In genomic region chr9:112819635-112820496, GRCh38 we compare ENCODE assay signal across 8 cellular contexts.
DNase-seq lines count a peak whose midpoint lies in the region; ATAC-seq and TF ChIP-seq lines count a peak whose summit lies in the region.

No MANE protein-coding gene starts in this region.

- no peaks in the 10 kb centered on the region for H3K9me3 ChIP-seq in body of pancreas
- no peaks in the 10 kb centered on the region for H3K9me3 ChIP-seq in tibial artery

- H3K36me3 Mint-ChIP-seq in natural killer cell = peaks cover 7% of the 10 kb centered on the region
- no peaks in the 10 kb centered on the region for H3K36me3 Mint-ChIP-seq in natural killer cell treated with Interleukin-12 subunit alpha and Interleukin-12 subunit beta and Interleukin-15 and Interleukin-18, amount 100 ng/mL, for 72 hours

- WGBS in body of pancreas, 2 donors = 46 to 51% methylated on average over 7 of the region's 7 CpGs

- DNase-seq in natural killer cell (no peak), NCI-H446 (lab: John Stamatoyannopoulos, UW) (peak; percentile 22 to 46), body of pancreas (peak; percentile 35 to 63 (median 52)), islet precursor cell (peak; percentile 69), tibial artery (peak; percentile 49 to 76)
- no peak for DNase-seq in natural killer cell treated with Interleukin-12 subunit alpha and Interleukin-12 subunit beta and Interleukin-15 and Interleukin-18, amount 100 ng/mL, for 72 hours (ENCODE audit: low spot score)
- DNase-seq in stimulated activated naive CD4-positive, alpha-beta T cell treated with Interleukin-2 at 50 U/mL for 16 hours (lab: John Stamatoyannopoulos, UW) = no peak

- no peaks in the 10 kb centered on the region for H3K27me3 ChIP-seq in body of pancreas
- no peaks in the 10 kb centered on the region for H3K27me3 ChIP-seq in tibial artery

- no peaks in the 10 kb centered on the region for H3K27me3 Mint-ChIP-seq in natural killer cell (ENCODE audit: low read depth in 2 of 2)
- no peaks in the 10 kb centered on the region for H3K27me3 Mint-ChIP-seq in natural killer cell treated with Interleukin-12 subunit alpha and Interleukin-12 subunit beta and Interleukin-15 and Interleukin-18, amount 100 ng/mL, for 72 hours

- TF ChIP-seq POLR2A in body of pancreas (IDR thresholded peaks at IDR 0.05) = no peak

- H3K4me1 ChIP-seq in body of pancreas = peaks cover 3% of the 10 kb centered on the region
- H3K4me1 ChIP-seq in tibial artery = peaks cover 0 to 30% (median 5%) of the 10 kb centered on the region in 4 donors

- TF ChIP-seq CTCF in natural killer cell (IDR thresholded peaks at IDR 0.05) (peak; percentile 20), body of pancreas (IDR thresholded peaks at IDR 0.05) (peak; percentile 20 to 67 (median 59)), tibial artery (IDR thresholded peaks at IDR 0.05) (peak; percentile 66 to 70)

- no peak overlapping the region for H3K27ac Mint-ChIP-seq in natural killer cell
- no peak overlapping the region for H3K27ac Mint-ChIP-seq in natural killer cell treated with Interleukin-12 subunit alpha and Interleukin-12 subunit beta and Interleukin-15 and Interleukin-18, amount 100 ng/mL, for 72 hours

- H3K4me3 ChIP-seq in body of pancreas (no peak overlapping the region), tibial artery (no peak overlapping the region)

- no peak overlapping the region for H3K27ac ChIP-seq in body of pancreas
- H3K27ac ChIP-seq in tibial artery = peak overlapping the region in 1 of 2 donors; percentile 7

- intact Hi-C loops in natural killer cell (cut with micrococcal nuclease) (no loop called here), body of pancreas (cut with DNase I) (no loop called here), tibial artery (cut with DNase I; ENCODE audit: low total_unique reads) (loop anchor here (10.0 kb wide), 2 partner anchors 105 to 335 kb away; partner anchors contain the start of genes INIP and KIAA1958)

- ATAC-seq in natural killer cell = peak in 1 of 3 donors; percentile 56
- no peak for ATAC-seq in natural killer cell treated with Interleukin-12 subunit alpha and Interleukin-12 subunit beta and Interleukin-15 and Interleukin-18, amount 100 ng/mL, for 72 hours
- peak; percentile 64 for ATAC-seq in HG02852 (IDR thresholded peaks at IDR 0.05; ENCODE audit: unreplicated experiment)
- ATAC-seq in body of pancreas = peak; percentile 77

- no peaks in the 10 kb centered on the region for H3K36me3 ChIP-seq in body of pancreas (replicated peaks in 1 of 2; ENCODE audit: insufficient read depth in 1 of 2, low read depth in 2 of 2)
- no peaks in the 10 kb centered on the region for H3K36me3 ChIP-seq in tibial artery

- H3K4me3 Mint-ChIP-seq in natural killer cell = no peak overlapping the region
- H3K4me3 Mint-ChIP-seq in natural killer cell treated with Interleukin-12 subunit alpha and Interleukin-12 subunit beta and Interleukin-15 and Interleukin-18, amount 100 ng/mL, for 72 hours = no peak overlapping the region

- H3K4me1 Mint-ChIP-seq in natural killer cell = peaks cover 5 to 8% of the 10 kb centered on the region in 2 donors
- H3K4me1 Mint-ChIP-seq in natural killer cell treated with Interleukin-12 subunit alpha and Interleukin-12 subunit beta and Interleukin-15 and Interleukin-18, amount 100 ng/mL, for 72 hours (ENCODE audit: low read depth in 2 of 2) = no peaks in the 10 kb centered on the region

- no peaks in the 10 kb centered on the region for H3K9me3 Mint-ChIP-seq in natural killer cell
- H3K9me3 Mint-ChIP-seq in natural killer cell treated with Interleukin-12 subunit alpha and Interleukin-12 subunit beta and Interleukin-15 and Interleukin-18, amount 100 ng/mL, for 72 hours = no peaks in the 10 kb centered on the region

Comparison
In these comparisons a context has a peak if more than half of its experiments do, and no peak if none do; other contexts are left out.
1. ATAC-seq: peak in HG02852 (single experiment) and body of pancreas (single experiment); none in natural killer cell treated with Interleukin-12 subunit alpha and Interleukin-12 subunit beta and Interleukin-15 and Interleukin-18, amount 100 ng/mL, for 72 hours (0 of 2).
2. DNase-seq: peak in NCI-H446 (2 of 2), body of pancreas (4 of 4), islet precursor cell (single experiment) and tibial artery (2 of 2); none in natural killer cell (single experiment), natural killer cell treated with Interleukin-12 subunit alpha and Interleukin-12 subunit beta and Interleukin-15 and Interleukin-18, amount 100 ng/mL, for 72 hours (single experiment) and stimulated activated naive CD4-positive, alpha-beta T cell treated with Interleukin-2 at 50 U/mL for 16 hours (single experiment).
3. Peak in every context shown above with its lines, with median percentiles within 50 percentile points of each other: CTCF ChIP-seq.